In the genomic region with DNA sequence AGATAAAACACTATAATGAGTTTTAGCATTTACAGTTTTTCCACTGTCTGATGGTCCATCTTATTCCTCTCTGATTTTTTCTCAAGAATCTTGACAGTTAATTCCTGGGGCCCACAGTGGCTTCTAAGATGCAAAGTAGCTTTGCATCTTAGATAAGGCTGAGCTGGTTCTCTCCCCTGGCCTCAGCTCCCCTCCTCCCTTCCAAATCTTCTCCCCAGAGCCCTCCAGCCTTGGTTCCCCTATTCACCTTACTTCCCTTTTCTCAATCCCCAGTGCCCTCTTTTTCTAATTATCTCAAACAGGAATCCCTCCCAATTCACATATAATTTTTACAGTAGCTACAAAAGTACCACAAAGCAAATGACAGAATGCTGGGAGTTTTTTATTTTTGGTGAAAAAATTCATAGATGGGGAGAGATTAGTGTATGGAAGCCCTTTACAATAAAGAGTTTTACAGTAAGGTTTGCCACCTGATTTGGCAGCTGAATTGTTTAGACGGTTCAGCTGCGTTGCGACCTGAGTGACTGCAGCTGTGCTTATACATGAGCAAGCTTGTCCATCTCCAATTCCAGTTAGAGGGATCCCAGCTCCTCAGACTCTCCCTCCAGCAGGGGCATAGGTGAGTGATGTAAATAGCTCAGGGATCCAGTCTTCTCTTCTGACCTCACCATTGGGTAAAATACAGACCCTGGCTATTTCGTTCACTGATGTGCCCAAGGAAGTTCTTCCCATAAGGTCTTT, we compare ENCODE assay signal across 25 cellular contexts. TPM values are rescaled to one million over a fixed set of nuclear protein-coding genes. Genes with fewer than 3 reads are reported as not detected.
A peak's percentile ranks its signal among the peaks of the same experiment; 100 is the strongest.
DNase-seq lines count a peak whose midpoint lies in the region; ATAC-seq and TF ChIP-seq lines count a peak whose summit lies in the region.
"Had no signal": no experiment of that assay in that cellular context is flagged by ENCODE, and none has a peak within 500 bp of the region (broad histone marks: within the 10 kb centered on the region; RNA-seq: fewer than 3 reads in every experiment).

No MANE protein-coding gene starts in this region.

- H3K9me3 Mint-ChIP-seq in stimulated activated naive CD8-positive, alpha-beta T cell treated with anti-CD3 and anti-CD28 coated beads, Interleukin-15, Interleukin-2, amounts not matched to agents 100 ng/mL and 50 ng/mL, for 24 hours: no peaks in the 10 kb centered on the region
- H3K9me3 Mint-ChIP-seq in stimulated activated naive CD8-positive, alpha-beta T cell treated with anti-CD3 and anti-CD28 coated beads, Interleukin-15, amount 100 ng/mL, for 72 hours: no peaks in the 10 kb centered on the region
- H3K9me3 Mint-ChIP-seq in activated CD8-positive, alpha-beta memory T cell treated with anti-CD3 and anti-CD28 coated beads, Interleukin-2, amount 10 ng/mL, durations not matched to agents 7 days and 5 days (ENCODE audit: low read depth): no peaks in the 10 kb centered on the region
- H3K9me3 Mint-ChIP-seq: HFFc6; naive thymus-derived CD4-positive, alpha-beta T cell had no signal

- H3K27me3 ChIP-seq in foreskin keratinocyte: no peaks in the 10 kb centered on the region
- H3K27me3 ChIP-seq: adrenal gland, breast epithelium had no signal

- no peaks in the 10 kb centered on the region for H3K36me3 Mint-ChIP-seq in stimulated activated naive CD8-positive, alpha-beta T cell treated with anti-CD3 and anti-CD28 coated beads, Interleukin-15, Interleukin-2, amounts not matched to agents 100 ng/mL and 50 ng/mL, for 24 hours (ENCODE audit: low read depth)
- no peaks in the 10 kb centered on the region for H3K36me3 Mint-ChIP-seq in activated CD8-positive, alpha-beta memory T cell treated with anti-CD3 and anti-CD28 coated beads, Interleukin-2, amount 10 ng/mL, durations not matched to agents 7 days and 5 days

- intact Hi-C loops in left cardiac atrium (cut with DNase I): no loop called here

- TF ChIP-seq CTCF in foreskin keratinocyte (conservative IDR thresholded peaks at IDR 0.05): no peak

- DNase-seq in stimulated activated naive CD8-positive, alpha-beta T cell treated with anti-CD3 and anti-CD28 coated beads, Interleukin-15, amount 100 ng/mL, for 72 hours: no peak
- peak; percentile 22 for DNase-seq in SKM-1 (lab: John Stamatoyannopoulos, UW; ENCODE audit: unreplicated experiment)
- peak; percentile 2 to 13 for DNase-seq in foreskin keratinocyte
- no peak for DNase-seq in GDM1 (lab: John Stamatoyannopoulos, UW)
- no peak for DNase-seq in activated CD8-positive, alpha-beta memory T cell treated with anti-CD3 and anti-CD28 coated beads, Interleukin-2, amount 10 ng/mL, durations not matched to agents 7 days and 5 days
- DNase-seq in left cardiac atrium: no peak
- DNase-seq: activated CD4-positive, alpha-beta T cell treated with anti-CD3 and anti-CD28 coated beads for 36 hours; activated effector memory CD4-positive, alpha-beta T cell treated with Interleukin-2 at 50 U/mL for 16 hours; adrenal gland; cortex of kidney; DMS 273 treated with DMSO at 0.1 percent for 48 hours; GF-D8; HFFc6; hippocampal formation; kidney; naive thymus-derived CD4-positive, alpha-beta T cell; NCI-H446; Right ventricle myocardium superior; stimulated activated CD4-positive, alpha-beta T cell treated with anti-CD3 and anti-CD28 coated beads, Interleukin-1b, Interleukin-23, amount 100 ng/mL, for 48 hours; T-helper 17 cell had no signal

- H3K4me1 Mint-ChIP-seq in stimulated activated naive CD8-positive, alpha-beta T cell treated with anti-CD3 and anti-CD28 coated beads, Interleukin-15, Interleukin-2, amounts not matched to agents 100 ng/mL and 50 ng/mL, for 24 hours (ENCODE audit: low read depth): peaks cover 11% of the 10 kb centered on the region
- peaks cover 20% of the 10 kb centered on the region for H3K4me1 Mint-ChIP-seq in stimulated activated naive CD8-positive, alpha-beta T cell treated with anti-CD3 and anti-CD28 coated beads, Interleukin-15, amount 100 ng/mL, for 72 hours
- peaks cover 29% of the 10 kb centered on the region for H3K4me1 Mint-ChIP-seq in activated CD8-positive, alpha-beta memory T cell treated with anti-CD3 and anti-CD28 coated beads, Interleukin-2, amount 10 ng/mL, durations not matched to agents 7 days and 5 days

- no peak for ATAC-seq in stimulated activated naive CD8-positive, alpha-beta T cell treated with anti-CD3 and anti-CD28 coated beads, Interleukin-15, amount 100 ng/mL, for 72 hours
- ATAC-seq in foreskin keratinocyte (no peak), GM21526 (IDR thresholded peaks at IDR 0.05; ENCODE audit: low FRiP score, unreplicated experiment) (no peak), left cardiac atrium (no peak)
- no peak for ATAC-seq in activated CD8-positive, alpha-beta memory T cell treated with anti-CD3 and anti-CD28 coated beads, Interleukin-2, amount 10 ng/mL, durations not matched to agents 7 days and 5 days
- ATAC-seq: naive thymus-derived CD4-positive, alpha-beta T cell; T-helper 17 cell had no signal

- H3K27me3 Mint-ChIP-seq in stimulated activated naive CD8-positive, alpha-beta T cell treated with anti-CD3 and anti-CD28 coated beads, Interleukin-15, Interleukin-2, amounts not matched to agents 100 ng/mL and 50 ng/mL, for 24 hours: no peaks in the 10 kb centered on the region
- no peaks in the 10 kb centered on the region for H3K27me3 Mint-ChIP-seq in stimulated activated naive CD8-positive, alpha-beta T cell treated with anti-CD3 and anti-CD28 coated beads, Interleukin-15, amount 100 ng/mL, for 72 hours
- no peaks in the 10 kb centered on the region for H3K27me3 Mint-ChIP-seq in activated CD8-positive, alpha-beta memory T cell treated with anti-CD3 and anti-CD28 coated beads, Interleukin-2, amount 10 ng/mL, durations not matched to agents 7 days and 5 days
- H3K27me3 Mint-ChIP-seq: activated CD4-positive, alpha-beta T cell treated with anti-CD3 and anti-CD28 coated beads for 36 hours; naive thymus-derived CD4-positive, alpha-beta T cell; progenitor cell of endocrine pancreas; T-helper 17 cell had no signal

- CTCF ChIA-PET in activated CD8-positive, alpha-beta memory T cell treated with anti-CD3 and anti-CD28 coated beads, Interleukin-2, amount 10 ng/mL, durations not matched to agents 7 days and 5 days (lab: Charles Lee): interaction anchor here (2.9 kb wide), 1 partner anchor 14 kb away, joined by 10 read pairs; no protein-coding TSS in a partner anchor

- no peak overlapping the region for H3K27ac ChIP-seq in foreskin keratinocyte
- H3K27ac ChIP-seq: adrenal gland, breast epithelium had no signal

- H3K4me1 ChIP-seq in foreskin keratinocyte: no peaks in the 10 kb centered on the region
- H3K4me1 ChIP-seq: adrenal gland, breast epithelium had no signal

- H3K27ac Mint-ChIP-seq in stimulated activated naive CD8-positive, alpha-beta T cell treated with anti-CD3 and anti-CD28 coated beads, Interleukin-15, Interleukin-2, amounts not matched to agents 100 ng/mL and 50 ng/mL, for 24 hours: peak overlapping the region; percentile 41
- no peak overlapping the region for H3K27ac Mint-ChIP-seq in stimulated activated naive CD8-positive, alpha-beta T cell treated with anti-CD3 and anti-CD28 coated beads, Interleukin-15, amount 100 ng/mL, for 72 hours
- H3K27ac Mint-ChIP-seq in activated CD8-positive, alpha-beta memory T cell treated with anti-CD3 and anti-CD28 coated beads, Interleukin-2, amount 10 ng/mL, durations not matched to agents 7 days and 5 days: no peak overlapping the region
- H3K27ac Mint-ChIP-seq: activated CD4-positive, alpha-beta T cell treated with anti-CD3 and anti-CD28 coated beads for 36 hours; HFFc6; progenitor cell of endocrine pancreas had no signal

- H3K4me3 Mint-ChIP-seq in stimulated activated naive CD8-positive, alpha-beta T cell treated with anti-CD3 and anti-CD28 coated beads, Interleukin-15, Interleukin-2, amounts not matched to agents 100 ng/mL and 50 ng/mL, for 24 hours: no peak overlapping the region
- H3K4me3 Mint-ChIP-seq in stimulated activated naive CD8-positive, alpha-beta T cell treated with anti-CD3 and anti-CD28 coated beads, Interleukin-15, amount 100 ng/mL, for 72 hours: no peak overlapping the region
- no peak overlapping the region for H3K4me3 Mint-ChIP-seq in activated CD8-positive, alpha-beta memory T cell treated with anti-CD3 and anti-CD28 coated beads, Interleukin-2, amount 10 ng/mL, durations not matched to agents 7 days and 5 days
- H3K4me3 Mint-ChIP-seq: activated CD4-positive, alpha-beta T cell treated with anti-CD3 and anti-CD28 coated beads for 36 hours; HFFc6; naive thymus-derived CD4-positive, alpha-beta T cell; T-helper 17 cell had no signal

RNA-seq across cellular contexts. Expression of a gene that starts 51.4 kb away (rescaled TPM):
- total RNA-seq in foreskin keratinocyte (not detected in 2 replicates), left cardiac atrium (100 to 1,000 TPM; 742 to 839 TPM)
- not detected in 2 replicates for polyA plus RNA-seq in foreskin keratinocyte
- not detected for total RNA-seq in activated CD8-positive, alpha-beta memory T cell treated with anti-CD3 and anti-CD28 coated beads, Interleukin-2, amount 10 ng/mL, durations not matched to agents 7 days and 5 days
- total RNA-seq: activated CD4-positive, alpha-beta T cell treated with anti-CD3 and anti-CD28 coated beads for 36 hours; HFFc6; MCF 10A; naive thymus-derived CD4-positive, alpha-beta T cell; T-helper 17 cell had no signal
- polyA plus RNA-seq: naive thymus-derived CD4-positive, alpha-beta T cell had no signal

Comparison
In these comparisons a context has a peak if more than half of its experiments do, and no peak if none do; other contexts are left out.
1. DNase-seq: peak in SKM-1 (single experiment) and foreskin keratinocyte (2 of 2); none in stimulated activated naive CD8-positive, alpha-beta T cell treated with anti-CD3 and anti-CD28 coated beads, Interleukin-15, amount 100 ng/mL, for 72 hours (0 of 2), GDM1 (single experiment), activated CD8-positive, alpha-beta memory T cell treated with anti-CD3 and anti-CD28 coated beads, Interleukin-2, amount 10 ng/mL, durations not matched to agents 7 days and 5 days (single experiment) and left cardiac atrium (single experiment).
2. RNA of a gene that starts 51.4 kb away (total RNA-seq): 742 to 839 TPM in left cardiac atrium; not detected in activated CD8-positive, alpha-beta memory T cell treated with anti-CD3 and anti-CD28 coated beads, Interleukin-2, amount 10 ng/mL, durations not matched to agents 7 days and 5 days and not detected in foreskin keratinocyte; every median in the first group is over 100 times any median in the second.